25 cellular contexts compared by ENCODE assay signal in the genomic region with DNA sequence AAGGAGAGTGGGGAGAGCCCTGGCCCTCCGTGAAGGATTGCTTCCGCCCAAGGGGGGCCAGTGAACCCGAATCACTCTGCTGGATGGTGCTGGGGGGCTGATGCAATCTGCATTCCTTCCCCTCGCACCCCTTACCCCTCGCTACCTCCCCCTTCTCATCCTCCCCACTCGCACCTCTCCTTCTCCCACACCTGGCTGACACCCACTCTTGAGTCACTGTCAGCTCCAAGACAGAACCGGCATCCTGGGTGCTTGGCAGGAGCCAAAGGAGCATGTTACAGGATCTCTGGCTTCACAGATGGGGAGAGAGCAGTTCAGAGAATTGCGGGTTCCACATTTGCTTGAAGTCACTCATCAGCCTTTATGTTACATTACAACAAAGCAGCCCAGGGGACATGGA.
"Had no signal": no experiment of that assay in that cellular context is flagged by ENCODE, and none has a peak within 500 bp of the region (broad histone marks: within the 10 kb centered on the region; RNA-seq: fewer than 3 reads in every experiment).

No MANE protein-coding gene starts in this region.

- H3K4me1 Mint-ChIP-seq: activated B cell treated with CpG ODN at 0.5 μM for 24 hours had no signal

- H3K4me3 Mint-ChIP-seq: activated B cell treated with CpG ODN at 0.5 μM for 24 hours; activated CD4-positive, alpha-beta T cell treated with anti-CD3 and anti-CD28 coated beads, Interleukin-2, amount 10 ng/mL, durations not matched to agents 24 days and 14 days; activated naive CD8-positive, alpha-beta T cell treated with anti-CD3 and anti-CD28 coated beads, Interleukin-2, amount 10 ng/mL, durations not matched to agents 7 days and 5 days; activated T-cell treated with anti-CD3 and anti-CD28 coated beads, Interleukin-2, amount 50 U/mL, for 72 hours; T-helper 17 cell had no signal

- H3K36me3 Mint-ChIP-seq: activated naive CD8-positive, alpha-beta T cell treated with anti-CD3 and anti-CD28 coated beads, Interleukin-2, amount 10 ng/mL, durations not matched to agents 7 days and 5 days had no signal

- H3K9me3 Mint-ChIP-seq: activated B cell treated with CpG ODN at 0.5 μM for 24 hours; activated CD4-positive, alpha-beta T cell treated with anti-CD3 and anti-CD28 coated beads, Interleukin-2, amount 10 ng/mL, durations not matched to agents 24 days and 14 days; activated T-cell treated with anti-CD3 and anti-CD28 coated beads, Interleukin-2, amount 50 U/mL, for 72 hours; activated T-helper 2 cell treated with anti-CD3 and anti-CD28 coated beads, Interferon-gamma antibody, Interleukin-2, Interleukin-4, amounts not matched to agents 10 μg/mL and 5 μg/mL and 100 μg/mL, durations not matched to agents 14 hours and 24 hours and 36 hours had no signal

- H3K36me3 ChIP-seq: adrenal gland, Peyer's patch had no signal

- H3K9me3 ChIP-seq: adrenal gland, Peyer's patch had no signal

- H3K4me3 ChIP-seq: adrenal gland, Peyer's patch had no signal

- H3K27me3 Mint-ChIP-seq: activated B cell treated with CpG ODN at 0.5 μM for 24 hours had no signal

- DNase-seq: activated B cell treated with CpG ODN at 0.5 μM for 24 hours; activated CD4-positive, alpha-beta T cell treated with anti-CD3 and anti-CD28 coated beads for 1 hour; activated CD4-positive, alpha-beta T cell treated with anti-CD3 and anti-CD28 coated beads, Interleukin-2, amount 10 ng/mL, durations not matched to agents 24 days and 14 days; activated CD4-positive, alpha-beta T cell treated with anti-CD3 and anti-CD28 coated beads, Interleukin-2, amount 50 U/mL, for 48 hours; activated naive CD4-positive, alpha-beta T cell treated with anti-CD3 and anti-CD28 coated beads, Interleukin-2, amount 50 U/mL, for 16 hours; activated naive CD8-positive, alpha-beta T cell treated with anti-CD3 and anti-CD28 coated beads, Interleukin-2, amount 10 ng/mL, durations not matched to agents 7 days and 5 days; activated T-cell treated with anti-CD3 and anti-CD28 coated beads for 4 hours; activated T-cell treated with anti-CD3 and anti-CD28 coated beads, Interleukin-2, amount 50 U/mL, for 72 hours; adrenal gland; anterior cingulate cortex; Kasumi-1; KBM-7; NCI-H1048; NCI-H1417; NCI-H2029; NCI-H2107; NCI-H510A treated with DMSO at 0.1 percent for 48 hours; NCI-H69; NK-92 treated with Interleukin-12 subunit alpha and Interleukin-12 subunit beta, amount 100 ng/mL, for 24 hours; OCI-M1; Peyer's patch; SHP77 treated with DMSO at 0.1 percent for 48 hours; T-helper 17 cell; T-helper 9 cell had no signal

- H3K27ac ChIP-seq: adrenal gland, Peyer's patch had no signal

- H3K4me1 ChIP-seq: adrenal gland, Peyer's patch had no signal

- ATAC-seq: activated T-cell treated with anti-CD3 and anti-CD28 coated beads, Interleukin-2, amount 50 U/mL, for 72 hours; T-helper 17 cell had no signal

- H3K27ac Mint-ChIP-seq: activated B cell treated with CpG ODN at 0.5 μM for 24 hours; activated CD4-positive, alpha-beta T cell treated with anti-CD3 and anti-CD28 coated beads, Interleukin-2, amount 10 ng/mL, durations not matched to agents 24 days and 14 days; activated naive CD8-positive, alpha-beta T cell treated with anti-CD3 and anti-CD28 coated beads, Interleukin-2, amount 10 ng/mL, durations not matched to agents 7 days and 5 days; activated T-cell treated with anti-CD3 and anti-CD28 coated beads, Interleukin-2, amount 50 U/mL, for 72 hours; activated T-helper 2 cell treated with anti-CD3 and anti-CD28 coated beads, Interferon-gamma antibody, Interleukin-2, Interleukin-4, amounts not matched to agents 10 μg/mL and 5 μg/mL and 100 μg/mL, durations not matched to agents 14 hours and 24 hours and 36 hours; T-helper 17 cell had no signal

- H3K27me3 ChIP-seq: adrenal gland, Peyer's patch had no signal
